Comparison of ENCODE assay signal across 1 cellular context in the genomic region with DNA sequence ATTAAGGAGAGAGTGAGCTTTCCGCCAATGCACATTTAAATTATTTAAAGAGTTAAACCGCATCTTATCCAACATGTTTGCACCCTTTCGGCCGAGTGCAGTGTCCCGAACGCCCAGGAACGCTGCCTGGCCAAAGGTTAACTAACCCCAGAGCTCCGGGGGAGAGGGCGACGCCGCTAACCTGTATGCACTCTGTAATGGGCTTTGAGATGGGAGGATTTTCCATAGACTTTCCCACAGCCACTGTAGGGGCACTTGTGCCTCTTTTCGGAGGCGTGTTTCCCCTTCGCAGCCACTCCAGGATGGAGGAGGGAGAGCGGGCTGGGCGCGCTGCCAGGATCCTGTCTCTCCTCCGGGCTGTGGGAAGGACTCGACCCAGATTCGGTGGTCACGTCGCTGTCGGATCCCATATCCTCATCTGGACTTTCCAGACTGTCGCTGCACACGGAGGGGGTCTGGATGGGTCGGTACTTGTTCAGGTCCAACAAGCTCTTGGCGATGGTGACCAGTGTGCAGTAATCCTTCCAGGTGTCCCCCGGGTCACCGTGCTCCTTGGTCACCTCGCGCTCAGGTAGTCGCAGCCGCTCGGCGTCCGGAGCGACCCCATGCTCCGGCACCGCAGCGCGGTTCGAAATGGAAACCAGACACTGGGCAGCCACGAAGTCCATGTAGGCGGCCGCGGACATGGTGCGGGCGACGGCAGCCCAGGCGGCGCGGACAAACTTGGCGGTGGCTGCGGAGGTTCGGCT.
TF ChIP-seq lines count a peak whose summit lies in the region.

No MANE protein-coding gene starts in this region.

TF ChIP-seq in H1, 55 proteins besides CTCF, POLR2A, EP300 and RAD21 (continued from another document):
- TF ChIP-seq, protein P1, sequence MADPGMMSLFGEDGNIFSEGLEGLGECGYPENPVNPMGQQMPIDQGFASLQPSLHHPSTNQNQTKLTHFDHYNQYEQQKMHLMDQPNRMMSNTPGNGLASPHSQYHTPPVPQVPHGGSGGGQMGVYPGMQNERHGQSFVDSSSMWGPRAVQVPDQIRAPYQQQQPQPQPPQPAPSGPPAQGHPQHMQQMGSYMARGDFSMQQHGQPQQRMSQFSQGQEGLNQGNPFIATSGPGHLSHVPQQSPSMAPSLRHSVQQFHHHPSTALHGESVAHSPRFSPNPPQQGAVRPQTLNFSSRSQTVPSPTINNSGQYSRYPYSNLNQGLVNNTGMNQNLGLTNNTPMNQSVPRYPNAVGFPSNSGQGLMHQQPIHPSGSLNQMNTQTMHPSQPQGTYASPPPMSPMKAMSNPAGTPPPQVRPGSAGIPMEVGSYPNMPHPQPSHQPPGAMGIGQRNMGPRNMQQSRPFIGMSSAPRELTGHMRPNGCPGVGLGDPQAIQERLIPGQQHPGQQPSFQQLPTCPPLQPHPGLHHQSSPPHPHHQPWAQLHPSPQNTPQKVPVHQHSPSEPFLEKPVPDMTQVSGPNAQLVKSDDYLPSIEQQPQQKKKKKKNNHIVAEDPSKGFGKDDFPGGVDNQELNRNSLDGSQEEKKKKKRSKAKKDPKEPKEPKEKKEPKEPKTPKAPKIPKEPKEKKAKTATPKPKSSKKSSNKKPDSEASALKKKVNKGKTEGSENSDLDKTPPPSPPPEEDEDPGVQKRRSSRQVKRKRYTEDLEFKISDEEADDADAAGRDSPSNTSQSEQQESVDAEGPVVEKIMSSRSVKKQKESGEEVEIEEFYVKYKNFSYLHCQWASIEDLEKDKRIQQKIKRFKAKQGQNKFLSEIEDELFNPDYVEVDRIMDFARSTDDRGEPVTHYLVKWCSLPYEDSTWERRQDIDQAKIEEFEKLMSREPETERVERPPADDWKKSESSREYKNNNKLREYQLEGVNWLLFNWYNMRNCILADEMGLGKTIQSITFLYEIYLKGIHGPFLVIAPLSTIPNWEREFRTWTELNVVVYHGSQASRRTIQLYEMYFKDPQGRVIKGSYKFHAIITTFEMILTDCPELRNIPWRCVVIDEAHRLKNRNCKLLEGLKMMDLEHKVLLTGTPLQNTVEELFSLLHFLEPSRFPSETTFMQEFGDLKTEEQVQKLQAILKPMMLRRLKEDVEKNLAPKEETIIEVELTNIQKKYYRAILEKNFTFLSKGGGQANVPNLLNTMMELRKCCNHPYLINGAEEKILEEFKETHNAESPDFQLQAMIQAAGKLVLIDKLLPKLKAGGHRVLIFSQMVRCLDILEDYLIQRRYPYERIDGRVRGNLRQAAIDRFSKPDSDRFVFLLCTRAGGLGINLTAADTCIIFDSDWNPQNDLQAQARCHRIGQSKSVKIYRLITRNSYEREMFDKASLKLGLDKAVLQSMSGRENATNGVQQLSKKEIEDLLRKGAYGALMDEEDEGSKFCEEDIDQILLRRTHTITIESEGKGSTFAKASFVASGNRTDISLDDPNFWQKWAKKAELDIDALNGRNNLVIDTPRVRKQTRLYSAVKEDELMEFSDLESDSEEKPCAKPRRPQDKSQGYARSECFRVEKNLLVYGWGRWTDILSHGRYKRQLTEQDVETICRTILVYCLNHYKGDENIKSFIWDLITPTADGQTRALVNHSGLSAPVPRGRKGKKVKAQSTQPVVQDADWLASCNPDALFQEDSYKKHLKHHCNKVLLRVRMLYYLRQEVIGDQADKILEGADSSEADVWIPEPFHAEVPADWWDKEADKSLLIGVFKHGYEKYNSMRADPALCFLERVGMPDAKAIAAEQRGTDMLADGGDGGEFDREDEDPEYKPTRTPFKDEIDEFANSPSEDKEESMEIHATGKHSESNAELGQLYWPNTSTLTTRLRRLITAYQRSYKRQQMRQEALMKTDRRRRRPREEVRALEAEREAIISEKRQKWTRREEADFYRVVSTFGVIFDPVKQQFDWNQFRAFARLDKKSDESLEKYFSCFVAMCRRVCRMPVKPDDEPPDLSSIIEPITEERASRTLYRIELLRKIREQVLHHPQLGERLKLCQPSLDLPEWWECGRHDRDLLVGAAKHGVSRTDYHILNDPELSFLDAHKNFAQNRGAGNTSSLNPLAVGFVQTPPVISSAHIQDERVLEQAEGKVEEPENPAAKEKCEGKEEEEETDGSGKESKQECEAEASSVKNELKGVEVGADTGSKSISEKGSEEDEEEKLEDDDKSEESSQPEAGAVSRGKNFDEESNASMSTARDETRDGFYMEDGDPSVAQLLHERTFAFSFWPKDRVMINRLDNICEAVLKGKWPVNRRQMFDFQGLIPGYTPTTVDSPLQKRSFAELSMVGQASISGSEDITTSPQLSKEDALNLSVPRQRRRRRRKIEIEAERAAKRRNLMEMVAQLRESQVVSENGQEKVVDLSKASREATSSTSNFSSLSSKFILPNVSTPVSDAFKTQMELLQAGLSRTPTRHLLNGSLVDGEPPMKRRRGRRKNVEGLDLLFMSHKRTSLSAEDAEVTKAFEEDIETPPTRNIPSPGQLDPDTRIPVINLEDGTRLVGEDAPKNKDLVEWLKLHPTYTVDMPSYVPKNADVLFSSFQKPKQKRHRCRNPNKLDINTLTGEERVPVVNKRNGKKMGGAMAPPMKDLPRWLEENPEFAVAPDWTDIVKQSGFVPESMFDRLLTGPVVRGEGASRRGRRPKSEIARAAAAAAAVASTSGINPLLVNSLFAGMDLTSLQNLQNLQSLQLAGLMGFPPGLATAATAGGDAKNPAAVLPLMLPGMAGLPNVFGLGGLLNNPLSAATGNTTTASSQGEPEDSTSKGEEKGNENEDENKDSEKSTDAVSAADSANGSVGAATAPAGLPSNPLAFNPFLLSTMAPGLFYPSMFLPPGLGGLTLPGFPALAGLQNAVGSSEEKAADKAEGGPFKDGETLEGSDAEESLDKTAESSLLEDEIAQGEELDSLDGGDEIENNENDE (IDR thresholded peaks at IDR 0.05; ENCODE audit: insufficient replicate concordance, low read length): no peak
- peak; percentile 93; the same call in 1 of the 2 replicates for TF ChIP-seq SUZ12 (IDR thresholded peaks at IDR 0.05; ENCODE audit: low read length)
- TF ChIP-seq EGR1 (IDR thresholded peaks at IDR 0.05; ENCODE audit: borderline replicate concordance, low read depth, low read length): no peak
- no peak for TF ChIP-seq NRF1 (IDR thresholded peaks at IDR 0.05; ENCODE audit: low read depth, low read length)
- TF ChIP-seq FOSL1 (IDR thresholded peaks at IDR 0.05; ENCODE audit: insufficient read depth, low read depth, low read length): no peak
- no peak for TF ChIP-seq PHF8 (conservative IDR thresholded peaks at IDR 0.05; ENCODE audit: low read depth, low read length)
- TF ChIP-seq CHD2 (IDR thresholded peaks at IDR 0.05; ENCODE audit: low read length): no peak
- TF ChIP-seq SIRT6 (IDR thresholded peaks at IDR 0.05; ENCODE audit: low read length): no peak
- TF ChIP-seq CEBPB (IDR thresholded peaks at IDR 0.05; ENCODE audit: low read depth, low read length): no peak
- TF ChIP-seq SP1 (IDR thresholded peaks at IDR 0.05; ENCODE audit: low read depth, low read length): no peak
- no peak for TF ChIP-seq TAF1 (IDR thresholded peaks at IDR 0.05; ENCODE audit: low read depth, low read length)
- no peak for TF ChIP-seq POU5F1 (IDR thresholded peaks at IDR 0.05; ENCODE audit: low read depth, low read length)
- TF ChIP-seq BACH1 (IDR thresholded peaks at IDR 0.05; ENCODE audit: low read length): no peak
- no peak for TF ChIP-seq SIN3A (conservative IDR thresholded peaks at IDR 0.05 in 1 of 2, IDR thresholded peaks at IDR 0.05 in 1 of 2; ENCODE audit: low read depth in 1 of 2, low read length in 2 of 2)
- TF ChIP-seq EZH2 (IDR thresholded peaks at IDR 0.05; ENCODE audit: low read depth, low read length, severe bottlenecking): peak; percentile 83
- TF ChIP-seq CBX5 (IDR thresholded peaks at IDR 0.05; ENCODE audit: low read depth, low read length): no peak
- peak; percentile 82 for TF ChIP-seq KDM4A (IDR thresholded peaks at IDR 0.05; ENCODE audit: low read depth, low read length, severe bottlenecking)
- no peak for TF ChIP-seq MAFK (IDR thresholded peaks at IDR 0.05; ENCODE audit: low read depth, low read length)
